8 cellular contexts compared by ENCODE assay signal in genomic region chr10:34637419-34637911, GRCh38.
DNase-seq lines count a peak whose midpoint lies in the region; ATAC-seq and TF ChIP-seq lines count a peak whose summit lies in the region.

No MANE protein-coding gene starts in this region.

- peak; percentile 97 for TF ChIP-seq CTCF in epithelial cell of esophagus (IDR thresholded peaks at IDR 0.05; ENCODE audit: insufficient read depth, low read depth, low read length, missing control alignments)

- peak overlapping the region; percentile 70 to 87 (median 79) for H3K4me2 ChIP-seq in BLaER1 treated with 17β-estradiol and CSF1 and Interleukin-3, amounts not matched to agents 10 nM and 100 nM

- no peak overlapping the region for H3K4me3 ChIP-seq in BLaER1 treated with 17β-estradiol and CSF1 and Interleukin-3, amounts not matched to agents 10 nM and 100 nM
- no peak overlapping the region for H3K4me3 ChIP-seq in epithelial cell of esophagus (ENCODE audit: low read length)

- POLR2A ChIA-PET in activated CD8-positive, alpha-beta T cell treated with anti-CD3 and anti-CD28 coated beads, Interleukin-2, amount 10 ng/mL, durations not matched to agents 7 days and 5 days (lab: Charles Lee) = no interaction called here
- POLR2A ChIA-PET in naive thymus-derived CD8-positive, alpha-beta T cell (lab: Charles Lee) = no interaction called here

- H3K27me3 Mint-ChIP-seq in activated CD8-positive, alpha-beta T cell treated with anti-CD3 and anti-CD28 coated beads, Interleukin-2, amount 10 ng/mL, durations not matched to agents 7 days and 5 days (ENCODE audit: low read depth) = no peaks in the 10 kb centered on the region
- H3K27me3 Mint-ChIP-seq in naive thymus-derived CD8-positive, alpha-beta T cell = peaks cover 0 to 5% (median 0%) of the 10 kb centered on the region in 5 donors

- peaks cover 0 to 36% (median 6%) of the 10 kb centered on the region in 11 experiments; a peak in 8 of 22 replicates for H4K20me1 ChIP-seq in BLaER1 treated with 17β-estradiol and CSF1 and Interleukin-3, amounts not matched to agents 10 nM and 100 nM

- H3K4me3 Mint-ChIP-seq in activated CD8-positive, alpha-beta T cell treated with anti-CD3 and anti-CD28 coated beads, Interleukin-2, amount 10 ng/mL, durations not matched to agents 7 days and 5 days = no peak overlapping the region
- H3K4me3 Mint-ChIP-seq in naive thymus-derived CD8-positive, alpha-beta T cell = peak overlapping the region in 4 of 10 donors; percentile 1 to 43 (median 31)

- H3K27ac Mint-ChIP-seq in activated CD8-positive, alpha-beta T cell treated with anti-CD3 and anti-CD28 coated beads, Interleukin-2, amount 10 ng/mL, durations not matched to agents 7 days and 5 days = no peak overlapping the region
- peak overlapping the region in 1 of 10 donors; percentile 7 for H3K27ac Mint-ChIP-seq in naive thymus-derived CD8-positive, alpha-beta T cell

- no peaks in the 10 kb centered on the region for H3K36me3 Mint-ChIP-seq in activated CD8-positive, alpha-beta T cell treated with anti-CD3 and anti-CD28 coated beads, Interleukin-2, amount 10 ng/mL, durations not matched to agents 7 days and 5 days (ENCODE audit: low read depth)
- H3K36me3 Mint-ChIP-seq in naive thymus-derived CD8-positive, alpha-beta T cell = no peaks in the 10 kb centered on the region

- H3K27ac ChIP-seq in BLaER1 treated with 17β-estradiol and CSF1 and Interleukin-3, amounts not matched to agents 10 nM and 100 nM = no peak overlapping the region

- no peaks in the 10 kb centered on the region for H3K4me1 Mint-ChIP-seq in activated CD8-positive, alpha-beta T cell treated with anti-CD3 and anti-CD28 coated beads, Interleukin-2, amount 10 ng/mL, durations not matched to agents 7 days and 5 days (ENCODE audit: low read depth)
- peaks cover 6 to 19% (median 11%) of the 10 kb centered on the region in 4 donors for H3K4me1 Mint-ChIP-seq in naive thymus-derived CD8-positive, alpha-beta T cell

- H3K36me3 ChIP-seq in BLaER1 treated with 17β-estradiol and CSF1 and Interleukin-3, amounts not matched to agents 10 nM and 100 nM = peaks cover 0 to 15% (median 0%) of the 10 kb centered on the region in 11 experiments; a peak in 2 of 22 replicates

- no peak overlapping the region for H3K9ac ChIP-seq in BLaER1 treated with 17β-estradiol and CSF1 and Interleukin-3, amounts not matched to agents 10 nM and 100 nM

- ATAC-seq in GM18870 (IDR thresholded peaks at IDR 0.05; ENCODE audit: unreplicated experiment) = peak; percentile 79
- peak; percentile 73 for ATAC-seq in HG03095 (IDR thresholded peaks at IDR 0.05; ENCODE audit: unreplicated experiment)
- ATAC-seq in activated CD8-positive, alpha-beta T cell treated with anti-CD3 and anti-CD28 coated beads, Interleukin-2, amount 10 ng/mL, durations not matched to agents 7 days and 5 days = peak; percentile 57
- ATAC-seq in naive thymus-derived CD8-positive, alpha-beta T cell = peak; percentile 56 to 67

- no peaks in the 10 kb centered on the region for H3K9me3 Mint-ChIP-seq in activated CD8-positive, alpha-beta T cell treated with anti-CD3 and anti-CD28 coated beads, Interleukin-2, amount 10 ng/mL, durations not matched to agents 7 days and 5 days (ENCODE audit: insufficient read depth)
- no peaks in the 10 kb centered on the region for H3K9me3 Mint-ChIP-seq in naive thymus-derived CD8-positive, alpha-beta T cell

- CTCF ChIA-PET in activated CD8-positive, alpha-beta T cell treated with anti-CD3 and anti-CD28 coated beads, Interleukin-2, amount 10 ng/mL, durations not matched to agents 7 days and 5 days (lab: Charles Lee) = interaction anchor here (0.6 to 2.9 kb wide), 18 partner anchors 9 to 1444 kb away, joined by 3 to 27 read pairs (median 4); no protein-coding TSS in a partner anchor

- H3K9me3 ChIP-seq in BLaER1 treated with 17β-estradiol and CSF1 and Interleukin-3, amounts not matched to agents 10 nM and 100 nM (replicated peaks in 1 of 11) = peaks cover 0 to 10% (median 3%) of the 10 kb centered on the region in 11 experiments; a peak in 6 of 22 replicates

- no peaks in the 10 kb centered on the region for H3K27me3 ChIP-seq in BLaER1 treated with 17β-estradiol and CSF1 and Interleukin-3, amounts not matched to agents 10 nM and 100 nM

- peaks cover 19 to 71% (median 60%) of the 10 kb centered on the region in 10 experiments for H3K4me1 ChIP-seq in BLaER1 treated with 17β-estradiol and CSF1 and Interleukin-3, amounts not matched to agents 10 nM and 100 nM

- peak; percentile 33 for DNase-seq in NCI-H460 (ENCODE audit: extremely low read depth, low read depth)
- DNase-seq in activated CD8-positive, alpha-beta T cell treated with anti-CD3 and anti-CD28 coated beads, Interleukin-2, amount 10 ng/mL, durations not matched to agents 7 days and 5 days = peak; percentile 63
- DNase-seq in epithelial cell of esophagus (ENCODE audit: low read depth) = peak; percentile 61
- DNase-seq in naive thymus-derived CD8-positive, alpha-beta T cell = peak; percentile 32 to 76 (median 54)
- DNase-seq in stimulated activated naive CD4-positive, alpha-beta T cell (lab: John Stamatoyannopoulos, UW) = peak; percentile 15 to 69 (median 44)
